In genomic region chr9:19209188-19209587, GRCh38 we compare ENCODE assay signal across 22 cellular contexts. TPM values are rescaled to one million over a fixed set of nuclear protein-coding genes. Genes with fewer than 3 reads are reported as not detected.
DNase-seq lines count a peak whose midpoint lies in the region; ATAC-seq and TF ChIP-seq lines count a peak whose summit lies in the region.
"Had no signal": no experiment of that assay in that cellular context is flagged by ENCODE, and none has a peak within 500 bp of the region (broad histone marks: within the 10 kb centered on the region; RNA-seq: fewer than 3 reads in every experiment).

No MANE protein-coding gene starts in this region.

- no peaks in the 10 kb centered on the region for H3K27me3 ChIP-seq in PC-3 (ENCODE audit: low read length)
- H3K27me3 ChIP-seq in aorta (ENCODE audit: control insufficient read depth in 1 of 2, insufficient read depth in 2 of 2, low read length in 1 of 2) = no peaks in the 10 kb centered on the region

- H3K4me1 ChIP-seq in PC-3 (ENCODE audit: insufficient read depth, low read length) = peaks cover 10% of the 10 kb centered on the region
- H3K4me1 ChIP-seq in aorta (ENCODE audit: control insufficient read depth in 1 of 2, insufficient read depth in 2 of 2, low read length in 2 of 2) = no peaks in the 10 kb centered on the region
- no peaks in the 10 kb centered on the region for H3K4me1 ChIP-seq in OCI-LY7 (ENCODE audit: insufficient read depth, low read length, poor library complexity, severe bottlenecking)
- H3K4me1 ChIP-seq: A549 had no signal

- no peak overlapping the region for H3K4me3 Mint-ChIP-seq in progenitor cell of endocrine pancreas (ENCODE audit: low read depth)
- H3K4me3 Mint-ChIP-seq: B cell; CD4-positive, CD25-positive, alpha-beta regulatory T cell; H9 had no signal

- H4K20me1 ChIP-seq in PC-3 (ENCODE audit: low read length) = no peaks in the 10 kb centered on the region
- H4K20me1 ChIP-seq in OCI-LY7 (ENCODE audit: insufficient read depth, low read length) = 0 out of 2 replicates have a peak, but pooled peaks cover 4% of the 10 kb centered on the region

- peaks cover 13% of the 10 kb centered on the region for H3K4me1 Mint-ChIP-seq in progenitor cell of endocrine pancreas (ENCODE audit: low read depth)
- H3K4me1 Mint-ChIP-seq: B cell; CD4-positive, CD25-positive, alpha-beta regulatory T cell had no signal

- no peaks in the 10 kb centered on the region for H3K79me2 ChIP-seq in PC-3 (ENCODE audit: low read length)
- H3K79me2 ChIP-seq in OCI-LY7 (ENCODE audit: insufficient read depth, low read depth, low read length) = no peaks in the 10 kb centered on the region

- H3K36me3 ChIP-seq in PC-3 (ENCODE audit: low read depth, low read length) (no peaks in the 10 kb centered on the region), aorta (ENCODE audit: control insufficient read depth in 1 of 2, insufficient read depth in 2 of 2, low read length in 1 of 2) (no peaks in the 10 kb centered on the region), OCI-LY7 (ENCODE audit: insufficient read depth, low read length) (no peaks in the 10 kb centered on the region)

- peak overlapping the region; percentile 61; the same call in 1 of the 2 replicates for H3K4me2 ChIP-seq in PC-3 (ENCODE audit: low read length)
- no peak overlapping the region for H3K4me2 ChIP-seq in OCI-LY7 (ENCODE audit: low read length)
- H3K4me2 ChIP-seq: A549, KMS-11 had no signal

- H3K27ac Mint-ChIP-seq in progenitor cell of endocrine pancreas = peak overlapping the region; percentile 11
- H3K27ac Mint-ChIP-seq: B cell; CD4-positive, CD25-positive, alpha-beta regulatory T cell had no signal

- intact Hi-C loops in PC-3 (cut with micrococcal nuclease) (no loop called here), aorta (cut with DNase I) (no loop called here), OCI-LY7 (cut with micrococcal nuclease; ENCODE audit: unreplicated experiment) (no loop called here)

- H3K9me3 Mint-ChIP-seq in progenitor cell of endocrine pancreas (ENCODE audit: low read depth) = no peaks in the 10 kb centered on the region
- H3K9me3 Mint-ChIP-seq: CD4-positive, CD25-positive, alpha-beta regulatory T cell; H9 had no signal

- H3K9me3 ChIP-seq in PC-3 (ENCODE audit: low read length) (no peaks in the 10 kb centered on the region), aorta (ENCODE audit: control insufficient read depth, low read length) (no peaks in the 10 kb centered on the region), OCI-LY7 (ENCODE audit: low read length) (no peaks in the 10 kb centered on the region)
- H3K9me3 ChIP-seq: A549 had no signal

- H3K27ac ChIP-seq in 22Rv1 = peak overlapping the region; percentile 55
- H3K27ac ChIP-seq in PC-3 (ENCODE audit: low read length) = no peak overlapping the region
- H3K27ac ChIP-seq in aorta (ENCODE audit: low read depth in 1 of 2, low read length in 2 of 2) = no peak overlapping the region
- no peak overlapping the region for H3K27ac ChIP-seq in OCI-LY7 (ENCODE audit: low read depth, low read length, poor library complexity, severe bottlenecking)
- H3K27ac ChIP-seq: A549, KMS-11 had no signal

- H3K36me3 Mint-ChIP-seq in progenitor cell of endocrine pancreas (ENCODE audit: insufficient read depth) = no peaks in the 10 kb centered on the region
- H3K36me3 Mint-ChIP-seq: CD4-positive, CD25-positive, alpha-beta regulatory T cell had no signal

- CTCF ChIA-PET in PC-3 (lab: Charles Lee) = no interaction called here
- CTCF ChIA-PET in OCI-LY7 (lab: Charles Lee; ENCODE audit: unreplicated experiment) = no interaction called here

- 39 to 42% methylated on average over 4 of the region's 4 CpGs for WGBS in aorta, 2 donors

- TF ChIP-seq CTCF in 22Rv1 (IDR thresholded peaks at IDR 0.05) (no peak), PC-3 (conservative IDR thresholded peaks at IDR 0.05; ENCODE audit: low read depth, low read length) (no peak), progenitor cell of endocrine pancreas (IDR thresholded peaks at IDR 0.05; ENCODE audit: unreplicated experiment) (no peak), OCI-LY7 (conservative IDR thresholded peaks at IDR 0.05; ENCODE audit: low read length) (no peak)

- BruUV-seq in PC-3 (replicated peaks; lab: Mats Ljungman, UMichigan) (no TSS peak), OCI-LY7 (replicated peaks; lab: Mats Ljungman, UMichigan) (no TSS peak)

- H2AFZ ChIP-seq in PC-3 (ENCODE audit: low read length) (no peak overlapping the region), OCI-LY7 (ENCODE audit: low read length) (no peak overlapping the region)

- POLR2A ChIA-PET in PC-3 (lab: Charles Lee; ENCODE audit: unreplicated experiment) (no interaction called here), OCI-LY7 (lab: Charles Lee) (no interaction called here)

- no peaks in the 10 kb centered on the region for H3F3A ChIP-seq in PC-3 (ENCODE audit: low read length, unreplicated experiment)

- no peaks in the 10 kb centered on the region for H3K9me2 ChIP-seq in PC-3 (replicated peaks; ENCODE audit: low read length)
- H3K9me2 ChIP-seq in OCI-LY7 (ENCODE audit: insufficient read depth, low read length) = no peaks in the 10 kb centered on the region

- H3K27me3 Mint-ChIP-seq in progenitor cell of endocrine pancreas = no peaks in the 10 kb centered on the region
- H3K27me3 Mint-ChIP-seq: B cell had no signal

- H3K9ac ChIP-seq in PC-3 (ENCODE audit: low read length) = no peak overlapping the region
- H3K9ac ChIP-seq: KMS-11 had no signal

- ATAC-seq in PC-3 (no peak), esophagus mucosa (peak; percentile 25), aorta (ENCODE audit: low FRiP score) (no peak)
- ATAC-seq: A549 had no signal

- H3K4me3 ChIP-seq in PC-3 (ENCODE audit: low read length) (no peak overlapping the region), aorta (ENCODE audit: low read length in 2 of 2) (no peak overlapping the region), OCI-LY7 (ENCODE audit: low read depth, low read length, poor library complexity, severe bottlenecking) (no peak overlapping the region)
- H3K4me3 ChIP-seq: A549 had no signal

- DNase-seq in PC-3 (no peak), progenitor cell of endocrine pancreas (ENCODE audit: low spot score, unreplicated experiment) (no peak), aorta (no peak), NOMO-1 treated with DMSO at 0.1 percent for 48 hours (lab: John Stamatoyannopoulos, UW; ENCODE audit: unreplicated experiment) (no peak), OCI-LY7 (ENCODE audit: low spot score) (no peak), NCI-H2171 treated with DMSO at 0.1 percent for 48 hours (lab: John Stamatoyannopoulos, UW) (no peak)
- DNase-seq: CD4-positive, CD25-positive, alpha-beta regulatory T cell; DMS79 treated with DMSO at 0.1 percent for 48 hours; H9; IMR-90; NCI-H1694; NCI-H2081; NCI-H2171; NCI-H524 treated with DMSO at 0.1 percent for 48 hours; NCI-H82; RPMI8226; SHP77 had no signal

RNA-seq across cellular contexts. Expression of gene DENND4C, which starts 21.3 kb away (rescaled TPM):
- total RNA-seq in PC-3 (2014; rRNA removed) (20.9 and 22.6 TPM in 2 replicates), esophagus mucosa (31.6 TPM), progenitor cell of endocrine pancreas (57.3 and 60.4 TPM in 2 replicates), aorta (10 to 100 TPM; 48.7 to 68.0 TPM), OCI-LY7 (2022) (18.8 and 27.4 TPM in 2 replicates)
- polyA plus RNA-seq in aorta = 10 to 100 TPM; 19.9 to 21.9 TPM
- 24.2 and 28.6 TPM in 2 replicates for total RNA-seq in OCI-LY7 (2014; rRNA removed; shearing (Covaris generic))
